In genomic region chr12:22709292-22709691, GRCh38 we compare ENCODE assay signal across 8 cellular contexts.
DNase-seq lines count a peak whose midpoint lies in the region; ATAC-seq and TF ChIP-seq lines count a peak whose summit lies in the region.

No MANE protein-coding gene starts in this region.

- no peak overlapping the region for H3K9ac ChIP-seq in fibroblast of lung (ENCODE audit: insufficient read depth, low read length)

- ATAC-seq in HG03039 (IDR thresholded peaks at IDR 0.05; ENCODE audit: unreplicated experiment) (peak; percentile 57), thoracic aorta (ENCODE audit: insufficient number of reproducible peaks, low FRiP score, low read depth) (no peak), mucosa of descending colon (no peak), GM21825 (IDR thresholded peaks at IDR 0.05; ENCODE audit: unreplicated experiment) (no peak)

- no peaks in the 10 kb centered on the region for H3K4me1 ChIP-seq in fibroblast of lung (ENCODE audit: control insufficient read depth, extremely low read depth, insufficient read depth, low read length)
- H3K4me1 ChIP-seq in thoracic aorta (ENCODE audit: control insufficient read depth in 1 of 2, low read depth in 2 of 2): no peaks in the 10 kb centered on the region
- no peaks in the 10 kb centered on the region for H3K4me1 ChIP-seq in mucosa of descending colon (ENCODE audit: low read depth)

- H2AFZ ChIP-seq in fibroblast of lung (ENCODE audit: low read length): no peak overlapping the region

- TF ChIP-seq CTCF in fibroblast of lung (conservative IDR thresholded peaks at IDR 0.05 in 1 of 2, IDR thresholded peaks at IDR 0.05 in 1 of 2; ENCODE audit: low read depth in 1 of 2, low read length in 2 of 2) (peak; percentile 28 to 51), thoracic aorta (IDR thresholded peaks at IDR 0.05) (peak; percentile 70), mucosa of descending colon (IDR thresholded peaks at IDR 0.05) (no peak)

- H3K4me3 ChIP-seq in fibroblast of lung (replicated peaks in 1 of 4; ENCODE audit: control extremely low read depth in 1 of 4, insufficient read depth in 1 of 4, low read depth in 3 of 4, low read length in 4 of 4): no peak overlapping the region
- H3K4me3 ChIP-seq in thoracic aorta: peak overlapping the region; percentile 52
- no peak overlapping the region for H3K4me3 ChIP-seq in mucosa of descending colon

- H3K4me2 ChIP-seq in fibroblast of lung (ENCODE audit: extremely low read depth, insufficient read depth, low read length): peak overlapping the region; percentile 3

- intact Hi-C loops in mucosa of descending colon (cut with DNase I, micrococcal nuclease): no loop called here

- DNase-seq in NCI-H524 (lab: John Stamatoyannopoulos, UW): peak; percentile 1 to 61
- DNase-seq in NCI-H524 treated with DMSO at 0.1 percent for 48 hours (lab: John Stamatoyannopoulos, UW): no peak
- DNase-seq in NCI-H526 treated with DMSO at 0.1 percent for 48 hours (lab: John Stamatoyannopoulos, UW): peak; percentile 17
- DNase-seq in fibroblast of lung (ENCODE audit: low read depth in 2 of 2): peak in 1 of 2 donors; percentile 49
- no peak for DNase-seq in thoracic aorta (ENCODE audit: low spot score)
- no peak for DNase-seq in mucosa of descending colon

- H3K79me2 ChIP-seq in fibroblast of lung (ENCODE audit: control insufficient read depth, insufficient read depth, low read length): no peaks in the 10 kb centered on the region

- H3K27ac ChIP-seq in fibroblast of lung (ENCODE audit: insufficient read depth, low read length): no peak overlapping the region
- H3K27ac ChIP-seq in thoracic aorta: no peak overlapping the region

- H3K36me3 ChIP-seq in fibroblast of lung (ENCODE audit: control insufficient read depth, insufficient read depth, low read length) (no peaks in the 10 kb centered on the region), thoracic aorta (no peaks in the 10 kb centered on the region), mucosa of descending colon (ENCODE audit: low read depth) (no peaks in the 10 kb centered on the region)

- H4K20me1 ChIP-seq in fibroblast of lung (ENCODE audit: control insufficient read depth, extremely low read depth, insufficient read depth, low read length): no peaks in the 10 kb centered on the region

- no peaks in the 10 kb centered on the region for H3K27me3 ChIP-seq in fibroblast of lung (ENCODE audit: control insufficient read depth, insufficient read depth, low read length)
- no peaks in the 10 kb centered on the region for H3K27me3 ChIP-seq in thoracic aorta (replicated peaks; ENCODE audit: insufficient read depth)

- H3K9me3 ChIP-seq in fibroblast of lung (ENCODE audit: control insufficient read depth, insufficient read depth, low read depth, low read length) (no peaks in the 10 kb centered on the region), thoracic aorta (no peaks in the 10 kb centered on the region), mucosa of descending colon (no peaks in the 10 kb centered on the region)

Comparison
In these comparisons a context has a peak if more than half of its experiments do, and no peak if none do; other contexts are left out.
1. DNase-seq: peak in NCI-H524 (2 of 2) and NCI-H526 treated with DMSO at 0.1 percent for 48 hours (single experiment); none in NCI-H524 treated with DMSO at 0.1 percent for 48 hours (single experiment), thoracic aorta (single experiment) and mucosa of descending colon (0 of 3).